12 cellular contexts compared by ENCODE assay signal in genomic region chr10:91194497-91195179, GRCh38. TPM values are rescaled to one million over a fixed set of nuclear protein-coding genes. Genes with fewer than 3 reads are reported as not detected.
DNase-seq lines count a peak whose midpoint lies in the region; ATAC-seq, FAIRE-seq and TF ChIP-seq lines count a peak whose summit lies in the region.
"Had no signal": no experiment of that assay in that cellular context is flagged by ENCODE, and none has a peak within 500 bp of the region (broad histone marks: within the 10 kb centered on the region; RNA-seq: fewer than 3 reads in every experiment).

No MANE protein-coding gene starts in this region.

- no peaks in the 10 kb centered on the region for H3K27me3 Mint-ChIP-seq in activated T-helper 17 cell treated with anti-CD3 and anti-CD28 coated beads, Interleukin-2, amount 50 U/mL, for 72 hours

- peak; percentile 8 for FAIRE-seq in GM19239 (lab: Jason Lieb, UNC)

- peak; percentile 52 for DNase-seq in AG20443 (ENCODE audit: low spot score)
- DNase-seq in GM19239 (ENCODE audit: insufficient read length, low spot score): no peak
- DNase-seq in iris pigment epithelial cell (ENCODE audit: low read depth): peak; percentile 75
- no peak for DNase-seq in heart right ventricle
- DNase-seq in RPMI8226: no peak
- no peak for DNase-seq in OCI-M1 (lab: John Stamatoyannopoulos, UW)
- DNase-seq: caudate nucleus, mammary epithelial cell, NCI-H2171 treated with DMSO at 0.1 percent for 48 hours had no signal

- WGBS in heart right ventricle, 2 donors: 91 to 92% methylated on average over 2 of the region's 2 CpGs

- no peaks in the 10 kb centered on the region for H3K9me3 ChIP-seq in heart right ventricle
- H3K9me3 ChIP-seq: gastroesophageal sphincter had no signal

- TF ChIP-seq CTCF in heart right ventricle (IDR thresholded peaks at IDR 0.05): no peak

- peaks cover 8% of the 10 kb centered on the region for H3K36me3 Mint-ChIP-seq in activated T-helper 17 cell treated with anti-CD3 and anti-CD28 coated beads, Interleukin-2, amount 50 U/mL, for 72 hours (ENCODE audit: low read depth)

- intact Hi-C loops in heart right ventricle (cut with DNase I): no loop called here

- H3K27ac ChIP-seq in heart right ventricle: no peak overlapping the region
- H3K27ac ChIP-seq: gastroesophageal sphincter had no signal

- H3K4me1 Mint-ChIP-seq in activated T-helper 17 cell treated with anti-CD3 and anti-CD28 coated beads, Interleukin-2, amount 50 U/mL, for 72 hours: peaks cover 68% of the 10 kb centered on the region

- peaks cover 0 to 80% (median 59%) of the 10 kb centered on the region in 9 donors for H3K4me1 ChIP-seq in heart right ventricle

- H3K36me3 ChIP-seq in heart right ventricle: no peaks in the 10 kb centered on the region
- H3K36me3 ChIP-seq: gastroesophageal sphincter had no signal

- H3K9me3 Mint-ChIP-seq in activated T-helper 17 cell treated with anti-CD3 and anti-CD28 coated beads, Interleukin-2, amount 50 U/mL, for 72 hours: peaks cover 3% of the 10 kb centered on the region

- H3K4me3 Mint-ChIP-seq in activated T-helper 17 cell treated with anti-CD3 and anti-CD28 coated beads, Interleukin-2, amount 50 U/mL, for 72 hours: peak overlapping the region; percentile 49

- H3K27me3 ChIP-seq in heart right ventricle: no peaks in the 10 kb centered on the region
- H3K27me3 ChIP-seq: gastroesophageal sphincter had no signal

- H3K27ac Mint-ChIP-seq in activated T-helper 17 cell treated with anti-CD3 and anti-CD28 coated beads, Interleukin-2, amount 50 U/mL, for 72 hours: peak overlapping the region; percentile 83

- ATAC-seq in activated T-helper 17 cell treated with anti-CD3 and anti-CD28 coated beads, Interleukin-2, amount 50 U/mL, for 72 hours (replicated peaks): peak; percentile 79
- ATAC-seq in heart right ventricle (no peak), HG02981 (IDR thresholded peaks at IDR 0.05; ENCODE audit: unreplicated experiment) (no peak)
- ATAC-seq: gastroesophageal sphincter had no signal

- H3K4me3 ChIP-seq in heart right ventricle: no peak overlapping the region
- H3K4me3 ChIP-seq: gastroesophageal sphincter had no signal

RNA-seq across cellular contexts. Expression of gene PCGF5, which starts 25.8 kb away (rescaled TPM):
- total RNA-seq in activated T-helper 17 cell treated with anti-CD3 and anti-CD28 coated beads, Interleukin-2, amount 50 U/mL, for 72 hours: 10 to 100 TPM; 32.9 to 37.3 TPM
- total RNA-seq in heart right ventricle: 100 to 1,000 TPM in 1 of 10 donors, 10 to 100 TPM in 9; 65.4 to 104 (median 79.5) TPM
- 10 to 100 TPM; 46.2 to 62.8 TPM for polyA plus RNA-seq in heart right ventricle

Comparison
In these comparisons a context has a peak if more than half of its experiments do, and no peak if none do; other contexts are left out.
1. DNase-seq: peak in AG20443 (single experiment) and iris pigment epithelial cell (single experiment); none in GM19239 (single experiment), heart right ventricle (0 of 2), RPMI8226 (single experiment) and OCI-M1 (single experiment).